In genomic region chr19:15374796-15375440, GRCh38 we compare ENCODE assay signal across 13 cellular contexts. TPM values are rescaled to one million over a fixed set of nuclear protein-coding genes. Genes with fewer than 3 reads are reported as not detected.
DNase-seq lines count a peak whose midpoint lies in the region; ATAC-seq, FAIRE-seq and TF ChIP-seq lines count a peak whose summit lies in the region.
"Had no signal": no experiment of that assay in that cellular context is flagged by ENCODE, and none has a peak within 500 bp of the region (broad histone marks: within the 10 kb centered on the region; RNA-seq: fewer than 3 reads in every experiment).

No MANE protein-coding gene starts in this region.

- no peak for TF ChIP-seq POLR2A in H1 (IDR thresholded peaks at IDR 0.05; ENCODE audit: control extremely low read depth in 1 of 2, low read depth in 2 of 2, low read length in 2 of 2)
- TF ChIP-seq POLR2A in testis (IDR thresholded peaks at IDR 0.05): no peak

- no peak overlapping the region for H3K4me2 ChIP-seq in H1 (ENCODE audit: insufficient read depth in 1 of 2, low read depth in 2 of 2, low read length in 2 of 2)
- H3K4me2 ChIP-seq in mesenchymal stem cell (ENCODE audit: low read length, poor library complexity, severe bottlenecking): no peak overlapping the region

- peak overlapping the region; percentile 53 for H3K27ac Mint-ChIP-seq in WTC11
- H3K27ac Mint-ChIP-seq: activated naive CD8-positive, alpha-beta T cell; T-helper 1 cell treated with Interleukin-12 subunit alpha and Interleukin-12 subunit beta and Interleukin-4 antibody, amounts not matched to agents 30 μg/mL and 1 μg/mL, for 36 hours had no signal

- H4K91ac ChIP-seq in H1 (replicated peaks; ENCODE audit: insufficient read length, low read length) (no peak overlapping the region), mesenchymal stem cell (ENCODE audit: low read length) (peak overlapping the region; percentile 47)

- no peak overlapping the region for H3K27ac ChIP-seq in H1 (ENCODE audit: low read depth, low read length)
- H3K27ac ChIP-seq in mesenchymal stem cell (ENCODE audit: low read length, poor library complexity, severe bottlenecking): no peak overlapping the region
- H3K27ac ChIP-seq in testis: peak overlapping the region in 1 of 2 donors; percentile 11

- DNase-seq in WTC11 (ENCODE audit: low spot score): no peak
- no peak for DNase-seq in H1 (ENCODE audit: low read depth in 1 of 2, low spot score in 2 of 2)
- no peak for DNase-seq in mesenchymal stem cell
- DNase-seq in testis: peak; percentile 71
- DNase-seq in RCC 7860 (ENCODE audit: low spot score): no peak
- no peak for DNase-seq in activated CD4-positive, alpha-beta T cell treated with anti-CD3 and anti-CD28 coated beads for 1 hour
- DNase-seq: activated CD8-positive, alpha-beta memory T cell treated with anti-CD3 and anti-CD28 coated beads for 24 hours; effector CD4-positive, alpha-beta T cell; stimulated activated CD4-positive, alpha-beta T cell treated with anti-CD3 and anti-CD28 coated beads, Interleukin-2, amount 100 ng/mL, for 48 hours; stimulated activated naive CD4-positive, alpha-beta T cell had no signal

- intact Hi-C loops in testis (cut with DNase I; ENCODE audit: low total_unique reads): loop anchor here (10.0 kb wide), 1 partner anchor 120 kb away; no protein-coding TSS in a partner anchor

- H4K5ac ChIP-seq in H1 (ENCODE audit: insufficient read length, low read depth, low read length): no peak overlapping the region

- H3K9me3 ChIP-seq in H1 (ENCODE audit: insufficient read depth in 2 of 2, low read depth in 1 of 2, low read length in 1 of 2): no peaks in the 10 kb centered on the region
- H3K9me3 ChIP-seq in mesenchymal stem cell (ENCODE audit: control insufficient read depth, low read length): no peaks in the 10 kb centered on the region
- H3K9me3 ChIP-seq in testis: no peaks in the 10 kb centered on the region

- H3K79me1 ChIP-seq in H1 (ENCODE audit: low read depth, low read length): peaks cover 24% of the 10 kb centered on the region
- peaks cover 23% of the 10 kb centered on the region for H3K79me1 ChIP-seq in mesenchymal stem cell (replicated peaks; ENCODE audit: low read length, poor library complexity, severe bottlenecking)

- H2AFZ ChIP-seq in H1 (ENCODE audit: low read length): no peak overlapping the region
- no peak overlapping the region for H2AFZ ChIP-seq in mesenchymal stem cell (ENCODE audit: low read depth, low read length)

- H3K9ac ChIP-seq in H1 (replicated peaks in 1 of 4; ENCODE audit: extremely low read depth in 1 of 4, low read depth in 3 of 4, low read length in 3 of 4): no peak overlapping the region; a peak in 1 of 7 replicates
- H3K9ac ChIP-seq in mesenchymal stem cell (ENCODE audit: low read length): peak overlapping the region; percentile 46

- H2BK120ac ChIP-seq in H1 (replicated peaks; ENCODE audit: low read depth, low read length) (no peak overlapping the region), mesenchymal stem cell (ENCODE audit: low read depth, low read length) (no peak overlapping the region)

- ATAC-seq in WTC11 (no peak), HG03045 (IDR thresholded peaks at IDR 0.05; ENCODE audit: unreplicated experiment) (no peak)

- H3K18ac ChIP-seq in H1 (ENCODE audit: extremely low read depth, low read length): no peak overlapping the region
- no peak overlapping the region for H3K18ac ChIP-seq in mesenchymal stem cell (ENCODE audit: low read depth in 1 of 2, low read length in 2 of 2)

- no peak overlapping the region for H2BK20ac ChIP-seq in H1 (ENCODE audit: low read length)

- FAIRE-seq in H1 (lab: Jason Lieb, UNC) (no peak), RCC 7860 (lab: Jason Lieb, UNC) (no peak)

- peaks cover 10% of the 10 kb centered on the region for H3K23me2 ChIP-seq in H1 (ENCODE audit: low read depth, low read length)

- H3K79me2 ChIP-seq in H1 (ENCODE audit: control insufficient read depth in 1 of 2, insufficient read depth in 2 of 2, low read length in 2 of 2): peaks cover 35 to 68% of the 10 kb centered on the region in 2 experiments

- no peaks in the 10 kb centered on the region for H3K27me3 ChIP-seq in H1 (replicated peaks in 1 of 4; ENCODE audit: control insufficient read depth in 3 of 4, extremely low read depth in 1 of 4, insufficient read depth in 3 of 4, low read length in 3 of 4)
- no peaks in the 10 kb centered on the region for H3K27me3 ChIP-seq in mesenchymal stem cell (ENCODE audit: control insufficient read depth in 1 of 2, insufficient read depth in 1 of 2, low read length in 2 of 2)
- no peaks in the 10 kb centered on the region for H3K27me3 ChIP-seq in testis

- TF ChIP-seq RAD21 in H1 (IDR thresholded peaks at IDR 0.05 in 1 of 2, conservative IDR thresholded peaks at IDR 0.05 in 1 of 2; ENCODE audit: low read depth in 2 of 2, low read length in 2 of 2): no peak

- H2BK15ac ChIP-seq in H1 (ENCODE audit: low read length) (no peak overlapping the region), mesenchymal stem cell (ENCODE audit: low read depth, poor library complexity, severe bottlenecking) (no peak overlapping the region)

- H3K36me3 Mint-ChIP-seq in WTC11: peaks cover 32% of the 10 kb centered on the region
- H3K36me3 Mint-ChIP-seq: activated naive CD8-positive, alpha-beta T cell had no signal

- peaks cover 12 to 36% (median 25%) of the 10 kb centered on the region in 4 experiments for H3K36me3 ChIP-seq in H1 (ENCODE audit: control insufficient read depth in 2 of 4, insufficient read depth in 4 of 4, low read length in 3 of 4)
- peaks cover 40 to 47% of the 10 kb centered on the region in 2 experiments for H3K36me3 ChIP-seq in mesenchymal stem cell (ENCODE audit: control insufficient read depth in 1 of 2, insufficient read depth in 2 of 2, low read depth in 1 of 2, low read length in 2 of 2)
- H3K36me3 ChIP-seq in testis (ENCODE audit: low read depth, missing control alignments): no peaks in the 10 kb centered on the region

- TF ChIP-seq CTCF in WTC11 (IDR thresholded peaks at IDR 0.05) (no peak), H1 (IDR thresholded peaks at IDR 0.05; ENCODE audit: control extremely low read depth in 1 of 3, insufficient read depth in 1 of 3, low read depth in 1 of 3, low read length in 3 of 3) (no peak), testis (IDR thresholded peaks at IDR 0.05) (no peak)

- CTCF ChIA-PET in WTC11 (lab: Charles Lee): no interaction called here
- CTCF ChIA-PET in H1 (lab: Charles Lee; ENCODE audit: partially characterized antibody): interaction anchor here (0.6 kb wide), 1 partner anchor 19 kb away, joined by 3 read pairs; no protein-coding TSS in a partner anchor

- H3K56ac ChIP-seq in H1 (replicated peaks; ENCODE audit: insufficient read length, low read depth, low read length): no peak overlapping the region

- H2BK12ac ChIP-seq in H1 (ENCODE audit: low read depth, low read length) (no peak overlapping the region), mesenchymal stem cell (ENCODE audit: low read length in 2 of 2) (no peak overlapping the region)

- POLR2A ChIA-PET in WTC11 (lab: Charles Lee) (no interaction called here), H1 (lab: Charles Lee; ENCODE audit: partially characterized antibody) (interaction anchor here (1.0 kb wide), 1 partner anchor 73 kb away, joined by 3 read pairs; no protein-coding TSS in a partner anchor)

- H3K4me1 Mint-ChIP-seq in WTC11: peaks cover 15% of the 10 kb centered on the region

- H2AK5ac ChIP-seq in H1 (ENCODE audit: low read depth, low read length) (no peak overlapping the region), mesenchymal stem cell (ENCODE audit: low read length, severe bottlenecking) (no peak overlapping the region)

- H3K4ac ChIP-seq in H1 (replicated peaks; ENCODE audit: insufficient read length, low read depth, low read length) (no peak overlapping the region), mesenchymal stem cell (ENCODE audit: low read depth in 1 of 2, low read length in 2 of 2) (no peak overlapping the region)

- no peak overlapping the region for H3K4me3 Mint-ChIP-seq in WTC11
- H3K4me3 Mint-ChIP-seq: activated naive CD8-positive, alpha-beta T cell; T-helper 1 cell treated with Interleukin-12 subunit alpha and Interleukin-12 subunit beta and Interleukin-4 antibody, amounts not matched to agents 30 μg/mL and 1 μg/mL, for 36 hours had no signal

- TF ChIP-seq EP300 in H1 (IDR thresholded peaks at IDR 0.05; ENCODE audit: borderline replicate concordance in 1 of 2, low read depth in 2 of 2, low read length in 2 of 2): no peak

- H4K8ac ChIP-seq in H1 (ENCODE audit: extremely low read depth, insufficient read depth, low read length): no peak overlapping the region
- H4K8ac ChIP-seq in mesenchymal stem cell (ENCODE audit: low read length): no peak overlapping the region

- no peaks in the 10 kb centered on the region for H3K27me3 Mint-ChIP-seq in WTC11 (ENCODE audit: low read depth)
- H3K27me3 Mint-ChIP-seq: activated naive CD8-positive, alpha-beta T cell had no signal

- WGBS in H1 (ENCODE audit: extremely low coverage in 1 of 2, insufficient coverage in 1 of 2, insufficient read length in 1 of 2, insufficient replicate concordance in 2 of 2, low coverage in 1 of 2, low lambda C conversion rate in 2 of 2, missing lambda C conversion rate in 1 of 2), 2 experiments: 95% methylated on average over 24 of the region's 24 CpGs; no CpG with 5 or more reads in 1 of the 2 experiments
- WGBS in mesenchymal stem cell: 95% methylated on average over 24 of the region's 24 CpGs
- 48 to 50% methylated on average over 22 to 24 of the region's 24 CpGs for WGBS in testis, 2 donors

- no peak overlapping the region for H3K4me3 ChIP-seq in H1 (ENCODE audit: extremely low read depth in 1 of 4, insufficient read depth in 2 of 4, low read depth in 3 of 4, low read length in 4 of 4)
- peak overlapping the region in 1 of 2 experiments; percentile 64 for H3K4me3 ChIP-seq in mesenchymal stem cell (ENCODE audit: insufficient read depth in 1 of 2, low read depth in 1 of 2, low read length in 2 of 2)
- no peak overlapping the region for H3K4me3 ChIP-seq in testis

- H3K14ac ChIP-seq in H1 (ENCODE audit: insufficient read length) (no peak overlapping the region), mesenchymal stem cell (ENCODE audit: low read length in 2 of 2) (no peak overlapping the region)

- H3K9me3 Mint-ChIP-seq in WTC11: no peaks in the 10 kb centered on the region
- H3K9me3 Mint-ChIP-seq: T-helper 1 cell treated with Interleukin-12 subunit alpha and Interleukin-12 subunit beta and Interleukin-4 antibody, amounts not matched to agents 30 μg/mL and 1 μg/mL, for 36 hours had no signal

- H3K23ac ChIP-seq in H1 (ENCODE audit: insufficient read length): no peak overlapping the region
- H3K23ac ChIP-seq in mesenchymal stem cell (ENCODE audit: low read length in 2 of 2): no peak overlapping the region

- H4K20me1 ChIP-seq in H1 (replicated peaks in 1 of 2; ENCODE audit: control insufficient read depth in 1 of 2, insufficient read depth in 2 of 2, low read length in 2 of 2): peaks cover 10 to 40% of the 10 kb centered on the region in 2 experiments

- H3K4me1 ChIP-seq in H1 (replicated peaks in 1 of 4; ENCODE audit: control insufficient read depth in 3 of 4, insufficient read depth in 4 of 4, low read length in 3 of 4) (peaks cover 0 to 5% (median 5%) of the 10 kb centered on the region in 4 experiments; a peak in 6 of 7 replicates), mesenchymal stem cell (ENCODE audit: control insufficient read depth, insufficient read depth, low read depth, low read length) (peaks cover 26% of the 10 kb centered on the region), testis (peaks cover 38% of the 10 kb centered on the region)

- peak overlapping the region; percentile 35; the same call in 1 of the 2 replicates for H2BK5ac ChIP-seq in H1 (ENCODE audit: low read depth, low read length)
- no peak overlapping the region for H2BK5ac ChIP-seq in mesenchymal stem cell (ENCODE audit: low read depth, low read length, poor library complexity, severe bottlenecking)

RNA-seq across cellular contexts. Expression of gene AKAP8, which starts 4.7 kb away (rescaled TPM):
- total RNA-seq in WTC11 (2021) (49.1 to 65.9 TPM (median 51.3 TPM) in 3 replicates), testis (10 to 100 TPM; 44.0 to 46.3 TPM)
- 41.0 and 41.3 TPM in 2 replicates for total RNA-seq in H1 (2021; fragmentation: NEBNext Ultra II Directional; extraction: Animal tissue kit (Norgen Biotek cat#: 25700))
- polyA plus RNA-seq in H1 (2011; rRNA removed) (17.0 and 20.8 TPM in 2 replicates), testis (ENCODE audit: insufficient read depth, low read depth, low replicate concordance) (20.1 TPM)
- 21.3 TPM for polyA plus RNA-seq in H1 (2011; cell fraction: cytosol; rRNA removed)
- 40.5 TPM for polyA plus RNA-seq in H1 (2011; cell fraction: nucleus; rRNA removed)
- polyA plus RNA-seq in H1 (2012, experiment 1 of 2): 21.9 to 26.0 TPM (median 24.2 TPM) in 4 replicates
- 9.4 TPM for polyA plus RNA-seq in H1 (2012, experiment 2 of 2)
- polyA plus RNA-seq in H1 (2013, experiment 1 of 2): 18.7 TPM
- 18.2 TPM for polyA plus RNA-seq in H1 (2013, experiment 2 of 2)
- 10.3 and 11.2 TPM in 2 replicates for polyA minus RNA-seq in H1 (2011; rRNA and poly(A)+ RNA removed)
- 16.2 TPM for polyA minus RNA-seq in H1 (2011; cell fraction: cytosol; rRNA and poly(A)+ RNA removed)
- polyA minus RNA-seq in H1 (2011; cell fraction: nucleus; rRNA and poly(A)+ RNA removed): 15.7 TPM
- polyA plus RNA-seq in mesenchymal stem cell (2013, experiment 1 of 2): 15.4 TPM
- 14.1 TPM for polyA plus RNA-seq in mesenchymal stem cell (2013, experiment 2 of 2)

RNA-seq across cellular contexts. Expression of gene BRD4, which starts 42.6 kb away (rescaled TPM):
- total RNA-seq in WTC11 (2021) (127 to 130 TPM (median 128 TPM) in 3 replicates), testis (100 to 1,000 TPM; 106 to 109 TPM)
- total RNA-seq in H1 (2021; fragmentation: NEBNext Ultra II Directional; extraction: Animal tissue kit (Norgen Biotek cat#: 25700)): 144 and 146 TPM in 2 replicates
- polyA plus RNA-seq in H1 (2011; rRNA removed) (14.1 and 17.6 TPM in 2 replicates), testis (ENCODE audit: insufficient read depth, low read depth, low replicate concordance) (59.2 TPM)
- 9.1 TPM for polyA plus RNA-seq in H1 (2011; cell fraction: cytosol; rRNA removed)
- 44.8 TPM for polyA plus RNA-seq in H1 (2011; cell fraction: nucleus; rRNA removed)
- polyA plus RNA-seq in H1 (2012, experiment 1 of 2): 76.6 to 103 TPM (median 93.2 TPM) in 4 replicates
- 35.4 TPM for polyA plus RNA-seq in H1 (2012, experiment 2 of 2)
- 77.1 TPM for polyA plus RNA-seq in H1 (2013, experiment 1 of 2)
- polyA plus RNA-seq in H1 (2013, experiment 2 of 2): 72.4 TPM
- 26.9 and 36.3 TPM in 2 replicates for polyA minus RNA-seq in H1 (2011; rRNA and poly(A)+ RNA removed)
- polyA minus RNA-seq in H1 (2011; cell fraction: cytosol; rRNA and poly(A)+ RNA removed): 44.7 TPM
- 77.2 TPM for polyA minus RNA-seq in H1 (2011; cell fraction: nucleus; rRNA and poly(A)+ RNA removed)
- polyA plus RNA-seq in mesenchymal stem cell (2013, experiment 1 of 2): 59.9 TPM
- 57.1 TPM for polyA plus RNA-seq in mesenchymal stem cell (2013, experiment 2 of 2)

RNA-seq across cellular contexts. Expression of gene AKAP8L, which starts 43.9 kb away (rescaled TPM):
- total RNA-seq in WTC11 (2021): 184 to 231 TPM (median 184 TPM) in 3 replicates
- 127 and 138 TPM in 2 replicates for total RNA-seq in H1 (2021; fragmentation: NEBNext Ultra II Directional; extraction: Animal tissue kit (Norgen Biotek cat#: 25700))
- polyA plus RNA-seq in H1 (2011; rRNA removed): 75.1 and 149 TPM in 2 replicates
- 130 TPM for polyA plus RNA-seq in H1 (2011; cell fraction: cytosol; rRNA removed)
- 1,038 TPM for polyA plus RNA-seq in H1 (2011; cell fraction: nucleus; rRNA removed)
- 104 to 148 TPM (median 127 TPM) in 4 replicates for polyA plus RNA-seq in H1 (2012, experiment 1 of 2)
- polyA plus RNA-seq in H1 (2012, experiment 2 of 2): 45.6 TPM
- polyA plus RNA-seq in H1 (2013, experiment 1 of 2): 108 TPM
- polyA plus RNA-seq in H1 (2013, experiment 2 of 2): 92.0 TPM
- 112 and 116 TPM in 2 replicates for polyA minus RNA-seq in H1 (2011; rRNA and poly(A)+ RNA removed)
- polyA minus RNA-seq in H1 (2011; cell fraction: cytosol; rRNA and poly(A)+ RNA removed): 69.8 TPM
- polyA minus RNA-seq in H1 (2011; cell fraction: nucleus; rRNA and poly(A)+ RNA removed): 218 TPM
- polyA plus RNA-seq in mesenchymal stem cell (2013, experiment 1 of 2): 54.6 TPM
- polyA plus RNA-seq in mesenchymal stem cell (2013, experiment 2 of 2): 48.4 TPM
- 100 to 1,000 TPM; 334 to 399 TPM for total RNA-seq in testis
- 131 TPM for polyA plus RNA-seq in testis (ENCODE audit: insufficient read depth, low read depth, low replicate concordance)
